Comparison of ENCODE assay signal across 8 cellular contexts in the genomic region with DNA sequence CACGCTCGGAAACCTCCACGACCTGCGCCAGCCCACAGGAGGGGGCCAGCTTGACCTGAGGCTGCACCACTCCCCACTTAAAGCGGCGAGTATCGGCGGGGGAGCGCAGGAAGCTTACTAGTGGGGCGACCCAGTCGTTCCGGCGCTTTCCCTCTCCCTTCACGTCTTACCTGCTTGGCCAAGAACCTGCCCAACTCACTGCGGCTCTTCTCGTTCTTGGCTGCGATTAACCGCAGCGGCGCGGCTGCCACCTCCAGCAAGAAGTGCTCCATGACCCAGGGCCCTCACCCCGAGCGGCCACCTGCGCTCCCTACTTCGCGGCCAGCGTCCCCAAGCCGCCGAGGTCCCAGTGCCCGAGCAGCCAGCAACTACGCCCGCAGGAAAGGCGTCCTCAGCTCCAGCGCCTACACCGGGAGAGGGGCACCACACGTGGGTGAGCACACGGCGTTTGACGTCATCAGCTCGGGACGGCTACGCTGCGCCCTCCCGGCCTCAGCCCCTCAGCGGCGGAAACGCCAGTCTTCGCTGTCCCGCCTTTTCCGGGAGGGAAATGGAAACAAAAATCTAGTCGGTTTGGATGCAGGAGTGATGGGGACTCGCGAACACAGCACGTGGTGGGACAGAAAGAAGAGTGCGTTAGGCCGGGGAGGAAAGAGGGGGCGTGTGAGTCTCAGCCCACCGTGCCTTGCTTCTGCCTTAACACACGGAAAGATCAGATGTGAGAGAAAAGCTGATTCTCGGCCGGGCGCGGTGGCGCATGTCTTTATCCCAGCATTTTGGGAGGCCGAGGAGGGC. TPM values are rescaled to one million over a fixed set of nuclear protein-coding genes. Genes with fewer than 3 reads are reported as not detected.
DNase-seq lines count a peak whose midpoint lies in the region; ATAC-seq and TF ChIP-seq lines count a peak whose summit lies in the region.

A gene with protein sequence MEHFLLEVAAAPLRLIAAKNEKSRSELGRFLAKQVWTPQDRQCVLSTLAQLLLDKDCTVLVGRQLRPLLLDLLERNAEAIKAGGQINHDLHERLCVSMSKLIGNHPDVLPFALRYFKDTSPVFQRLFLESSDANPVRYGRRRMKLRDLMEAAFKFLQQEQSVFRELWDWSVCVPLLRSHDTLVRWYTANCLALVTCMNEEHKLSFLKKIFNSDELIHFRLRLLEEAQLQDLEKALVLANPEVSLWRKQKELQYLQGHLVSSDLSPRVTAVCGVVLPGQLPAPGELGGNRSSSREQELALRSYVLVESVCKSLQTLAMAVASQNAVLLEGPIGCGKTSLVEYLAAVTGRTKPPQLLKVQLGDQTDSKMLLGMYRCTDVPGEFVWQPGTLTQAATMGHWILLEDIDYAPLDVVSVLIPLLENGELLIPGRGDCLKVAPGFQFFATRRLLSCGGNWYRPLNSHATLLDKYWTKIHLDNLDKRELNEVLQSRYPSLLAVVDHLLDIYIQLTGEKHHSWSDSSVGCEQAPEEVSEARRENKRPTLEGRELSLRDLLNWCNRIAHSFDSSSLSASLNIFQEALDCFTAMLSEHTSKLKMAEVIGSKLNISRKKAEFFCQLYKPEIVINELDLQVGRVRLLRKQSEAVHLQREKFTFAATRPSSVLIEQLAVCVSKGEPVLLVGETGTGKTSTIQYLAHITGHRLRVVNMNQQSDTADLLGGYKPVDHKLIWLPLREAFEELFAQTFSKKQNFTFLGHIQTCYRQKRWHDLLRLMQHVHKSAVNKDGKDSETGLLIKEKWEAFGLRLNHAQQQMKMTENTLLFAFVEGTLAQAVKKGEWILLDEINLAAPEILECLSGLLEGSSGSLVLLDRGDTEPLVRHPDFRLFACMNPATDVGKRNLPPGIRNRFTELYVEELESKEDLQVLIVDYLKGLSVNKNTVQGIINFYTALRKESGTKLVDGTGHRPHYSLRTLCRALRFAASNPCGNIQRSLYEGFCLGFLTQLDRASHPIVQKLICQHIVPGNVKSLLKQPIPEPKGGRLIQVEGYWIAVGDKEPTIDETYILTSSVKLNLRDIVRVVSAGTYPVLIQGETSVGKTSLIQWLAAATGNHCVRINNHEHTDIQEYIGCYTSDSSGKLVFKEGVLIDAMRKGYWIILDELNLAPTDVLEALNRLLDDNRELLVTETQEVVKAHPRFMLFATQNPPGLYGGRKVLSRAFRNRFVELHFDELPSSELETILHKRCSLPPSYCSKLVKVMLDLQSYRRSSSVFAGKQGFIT (N-terminal part only) (minus strand): TSS at position 459 of the 795 bp plus-strand sequence. CDS start 187 bp downstream, at position 272.

- H3K4me1 Mint-ChIP-seq in activated T-cell treated with anti-CD3 and anti-CD28 coated beads, Interleukin-2, amount 50 U/mL, for 4 hours (ENCODE audit: low read depth): peaks cover 34% of the 10 kb centered on the region

- no peak for TF ChIP-seq CTCF in Panc1 (IDR thresholded peaks at IDR 0.05)

- no peaks in the 10 kb centered on the region for H3K9me3 Mint-ChIP-seq in activated T-cell treated with anti-CD3 and anti-CD28 coated beads, Interleukin-2, amount 50 U/mL, for 4 hours

- peak within 1 kb of the TSS; percentile 95 for H3K4me3 Mint-ChIP-seq in activated T-cell treated with anti-CD3 and anti-CD28 coated beads, Interleukin-2, amount 50 U/mL, for 4 hours

- peak; percentile 95 for ATAC-seq in GM21723 (IDR thresholded peaks at IDR 0.05; ENCODE audit: unreplicated experiment)
- ATAC-seq in Panc1: peak; percentile 99
- peak; percentile 95 to 96 for ATAC-seq in activated T-cell treated with anti-CD3 and anti-CD28 coated beads, Interleukin-2, amount 50 U/mL, for 4 hours

- DNase-seq in DMS53 treated with DMSO at 0.1 percent for 48 hours (lab: John Stamatoyannopoulos, UW; ENCODE audit: unreplicated experiment): peak; percentile 75
- DNase-seq in KG1 (lab: John Stamatoyannopoulos, UW): peak; percentile 90
- peak; percentile 82 for DNase-seq in Panc1 (ENCODE audit: low read depth, low spot score)
- peak; percentile 85 for DNase-seq in activated T-cell treated with anti-CD3 and anti-CD28 coated beads, Interleukin-2, amount 50 U/mL, for 4 hours
- peak; percentile 72 to 74 for DNase-seq in stimulated activated CD8-positive, alpha-beta memory T cell treated with anti-CD3 and anti-CD28 coated beads, Interleukin-7, amount 100 ng/mL, for 1 hour (ENCODE audit: low read depth in 2 of 2)

- no TSS peak for BruUV-seq in Panc1 (replicated peaks; lab: Mats Ljungman, UMichigan)

- intact Hi-C loops in Panc1 (cut with micrococcal nuclease; ENCODE audit: unreplicated experiment): no loop called here

- H3K9ac ChIP-seq in mucosa of stomach (ENCODE audit: low read length): peak within 1 kb of the TSS; percentile 72

- 0 to 1% methylated on average over 62 to 65 of the region's 65 CpGs for WGBS in esophagus, 2 donors

- H3K4me3 ChIP-seq in Panc1 (ENCODE audit: low read depth in 2 of 2, low read length in 2 of 2) (peak within 1 kb of the TSS; percentile 80 to 98), esophagus (ENCODE audit: low read depth in 1 of 2, low read length in 2 of 2) (peak within 1 kb of the TSS; percentile 69 to 90), mucosa of stomach (ENCODE audit: low read length) (peak within 1 kb of the TSS; percentile 90)

- POLR2A ChIA-PET in Panc1 (lab: Charles Lee): interaction anchor here (1.0 kb wide), 1 partner anchor 10 kb away, joined by 4 read pairs; a partner anchor contains a TSS

- no peaks in the 10 kb centered on the region for H3K36me3 Mint-ChIP-seq in activated T-cell treated with anti-CD3 and anti-CD28 coated beads, Interleukin-2, amount 50 U/mL, for 4 hours (ENCODE audit: insufficient read depth)

- H3K27me3 Mint-ChIP-seq in activated T-cell treated with anti-CD3 and anti-CD28 coated beads, Interleukin-2, amount 50 U/mL, for 4 hours (ENCODE audit: low read depth): no peaks in the 10 kb centered on the region

- H3K36me3 ChIP-seq in Panc1 (ENCODE audit: control insufficient read depth, insufficient read depth, low read length) (peaks cover 2% of the 10 kb centered on the region; the same call in 1 of the 2 replicates), esophagus (ENCODE audit: control insufficient read depth in 2 of 2, insufficient read depth in 2 of 2, low read length in 1 of 2) (no peaks in the 10 kb centered on the region), mucosa of stomach (ENCODE audit: control insufficient read depth, insufficient read depth, low read length) (no peaks in the 10 kb centered on the region)

- H3K4me1 ChIP-seq in Panc1 (ENCODE audit: control insufficient read depth, insufficient read depth, low read length): peaks cover 19% of the 10 kb centered on the region
- H3K4me1 ChIP-seq in esophagus (ENCODE audit: control insufficient read depth in 2 of 2, insufficient read depth in 2 of 2, low read length in 1 of 2): peaks cover 0 to 6% of the 10 kb centered on the region in 2 donors
- H3K4me1 ChIP-seq in mucosa of stomach (ENCODE audit: control insufficient read depth, insufficient read depth, low read length): peaks cover 4% of the 10 kb centered on the region

- in situ Hi-C loops in Panc1 (cut with HindIII; ENCODE audit: low pct_unique_long_range_greater_than_20kb, low sequenced_read_pairs): no loop called here

- CTCF ChIA-PET in Panc1 (lab: Charles Lee): no interaction called here

- H3K27ac ChIP-seq in Panc1 (ENCODE audit: low read length) (peak within 1 kb of the TSS; percentile 82), esophagus (ENCODE audit: low read depth in 2 of 2, low read length in 1 of 2) (peak within 1 kb of the TSS; percentile 76 to 95)

- H3K27me3 ChIP-seq in Panc1 (ENCODE audit: control insufficient read depth, insufficient read depth, low read length): no peaks in the 10 kb centered on the region
- H3K27me3 ChIP-seq in esophagus (ENCODE audit: control insufficient read depth in 1 of 2, insufficient read depth in 2 of 2, low read length in 2 of 2): no peaks in the 10 kb centered on the region
- no peaks in the 10 kb centered on the region for H3K27me3 ChIP-seq in mucosa of stomach (ENCODE audit: control insufficient read depth, insufficient read depth, low read length)

- H3K9me3 ChIP-seq in Panc1 (ENCODE audit: control insufficient read depth, insufficient read depth, low read depth, low read length) (no peaks in the 10 kb centered on the region), esophagus (ENCODE audit: control insufficient read depth in 2 of 2, insufficient read depth in 1 of 2, low read depth in 1 of 2, low read length in 1 of 2) (no peaks in the 10 kb centered on the region), mucosa of stomach (ENCODE audit: control insufficient read depth, low read length) (no peaks in the 10 kb centered on the region)

RNA-seq across cellular contexts. Expression of the gene that starts here (rescaled TPM):
- 47.8 TPM for total RNA-seq in Panc1 (2021; ENCODE audit: unreplicated experiment)
- polyA plus RNA-seq in Panc1 (2012; ENCODE audit: insufficient read length): 27.7 TPM
- total RNA-seq in activated T-cell treated with anti-CD3 and anti-CD28 coated beads, Interleukin-2, amount 50 U/mL, for 4 hours: 10 to 100 TPM; 74.7 to 93.0 (median 86.3) TPM
- polyA plus RNA-seq in esophagus: 10 to 100 TPM; 10.1 to 23.9 TPM

Comparison
In these comparisons a context has a peak if more than half of its experiments do, and no peak if none do; other contexts are left out.
1. Peak in every context shown above with its lines: DNase-seq, ATAC-seq, H3K4me3 ChIP-seq and H3K27ac ChIP-seq.